13 cellular contexts compared by ENCODE assay signal in genomic region chr5:158700231-158700996, GRCh38.
DNase-seq lines count a peak whose midpoint lies in the region; ATAC-seq and TF ChIP-seq lines count a peak whose summit lies in the region.
"Had no signal": no experiment of that assay in that cellular context is flagged by ENCODE, and none has a peak within 500 bp of the region (broad histone marks: within the 10 kb centered on the region; RNA-seq: fewer than 3 reads in every experiment).

No MANE protein-coding gene starts in this region.

- H3K27ac ChIP-seq in vagina: peak overlapping the region; percentile 42
- H3K27ac ChIP-seq: prostate gland had no signal

- no peaks in the 10 kb centered on the region for H3K9me3 ChIP-seq in vagina
- H3K9me3 ChIP-seq: prostate gland had no signal

- H3K27me3 Mint-ChIP-seq in chondrocyte (ENCODE audit: low read depth): no peaks in the 10 kb centered on the region
- H3K27me3 Mint-ChIP-seq: activated naive CD8-positive, alpha-beta T cell treated with anti-CD3 and anti-CD28 coated beads, Interleukin-2, amount 10 ng/mL, durations not matched to agents 7 days and 5 days had no signal

- no peak overlapping the region for H3K4me3 ChIP-seq in vagina
- H3K4me3 ChIP-seq: prostate gland had no signal

- H3K9me3 Mint-ChIP-seq in chondrocyte (ENCODE audit: low read depth): no peaks in the 10 kb centered on the region
- H3K9me3 Mint-ChIP-seq: activated naive CD8-positive, alpha-beta T cell treated with anti-CD3 and anti-CD28 coated beads, Interleukin-2, amount 10 ng/mL, durations not matched to agents 7 days and 5 days had no signal

- peaks cover 85% of the 10 kb centered on the region for H3K4me1 Mint-ChIP-seq in chondrocyte (ENCODE audit: low read depth)

- H3K27ac Mint-ChIP-seq in chondrocyte (ENCODE audit: unreplicated experiment): peak overlapping the region; percentile 98
- H3K27ac Mint-ChIP-seq: activated naive CD8-positive, alpha-beta T cell treated with anti-CD3 and anti-CD28 coated beads, Interleukin-2, amount 10 ng/mL, durations not matched to agents 7 days and 5 days had no signal

- no peaks in the 10 kb centered on the region for H3K27me3 ChIP-seq in vagina

- TF ChIP-seq POLR2A in vagina (IDR thresholded peaks at IDR 0.05): no peak

- H3K4me1 ChIP-seq in vagina: peaks cover 17% of the 10 kb centered on the region
- H3K4me1 ChIP-seq: prostate gland had no signal

- intact Hi-C loops in Right ventricle myocardium inferior (cut with DNase I): no loop called here
- intact Hi-C loops in cardiac septum (cut with DNase I): no loop called here
- intact Hi-C loops in vagina (cut with DNase I): no loop called here

- H3K36me3 ChIP-seq in vagina: no peaks in the 10 kb centered on the region
- H3K36me3 ChIP-seq: prostate gland had no signal

- no peak overlapping the region for H3K4me3 Mint-ChIP-seq in chondrocyte (ENCODE audit: unreplicated experiment)
- H3K4me3 Mint-ChIP-seq: activated naive CD8-positive, alpha-beta T cell treated with anti-CD3 and anti-CD28 coated beads, Interleukin-2, amount 10 ng/mL, durations not matched to agents 7 days and 5 days had no signal

- no peak for DNase-seq in Right ventricle myocardium inferior (ENCODE audit: missing footprints)
- no peak for DNase-seq in cardiac septum (ENCODE audit: low spot score)
- no peak for DNase-seq in chondrocyte (ENCODE audit: low spot score)
- DNase-seq in myocyte (ENCODE audit: low read depth): peak; percentile 57
- no peak for DNase-seq in vagina (ENCODE audit: extremely low spot score in 2 of 2)
- DNase-seq in NCI-H345 treated with DMSO at 0.1 percent for 48 hours (lab: John Stamatoyannopoulos, UW; ENCODE audit: unreplicated experiment): no peak
- no peak for DNase-seq in NCI-H526 (lab: John Stamatoyannopoulos, UW)
- no peak for DNase-seq in NCI-H1092 (lab: John Stamatoyannopoulos, UW)
- DNase-seq: activated CD4-positive, alpha-beta T cell treated with anti-CD3 and anti-CD28 coated beads, Interleukin-2, amount 50 U/mL, for 4 hours; activated naive CD8-positive, alpha-beta T cell treated with anti-CD3 and anti-CD28 coated beads, Interleukin-2, amount 10 ng/mL, durations not matched to agents 7 days and 5 days; NCI-H1092 treated with DMSO at 0.1 percent for 48 hours; NCI-H69 had no signal

- peak; percentile 64 for ATAC-seq in Right ventricle myocardium inferior

- TF ChIP-seq CTCF in chondrocyte (IDR thresholded peaks at IDR 0.05): no peak
- TF ChIP-seq CTCF in vagina (IDR thresholded peaks at IDR 0.05): no peak

- peaks cover 12% of the 10 kb centered on the region for H3K36me3 Mint-ChIP-seq in chondrocyte (ENCODE audit: low read depth)
- H3K36me3 Mint-ChIP-seq: activated naive CD8-positive, alpha-beta T cell treated with anti-CD3 and anti-CD28 coated beads, Interleukin-2, amount 10 ng/mL, durations not matched to agents 7 days and 5 days had no signal
